ENCODE assay signal across 21 cellular contexts in genomic region chr15:39587910-39588530, GRCh38. TPM values are rescaled to one million over a fixed set of nuclear protein-coding genes. Genes with fewer than 3 reads are reported as not detected.
A peak's percentile ranks its signal among the peaks of the same experiment; 100 is the strongest.
DNase-seq lines count a peak whose midpoint lies in the region; FAIRE-seq and TF ChIP-seq lines count a peak whose summit lies in the region.
"Had no signal": no experiment of that assay in that cellular context is flagged by ENCODE, and none has a peak within 500 bp of the region (broad histone marks: within the 10 kb centered on the region; RNA-seq: fewer than 3 reads in every experiment).

No MANE protein-coding gene starts in this region.

- no peak overlapping the region for H4K8ac ChIP-seq in neuronal stem cell (ENCODE audit: low read depth, low read length)

- no peak overlapping the region for H3K4ac ChIP-seq in neuronal stem cell (ENCODE audit: low read length)

- CTCF ChIA-PET in BJ (lab: Yijun Ruan, JAX), result no interaction called here

- peaks cover 32% of the 10 kb centered on the region for H3K4me1 ChIP-seq in astrocyte (ENCODE audit: insufficient read depth, low read length)
- H3K4me1 ChIP-seq in neuronal stem cell (ENCODE audit: control insufficient read depth in 2 of 2, insufficient read depth in 1 of 2, low read depth in 1 of 2, low read length in 2 of 2), result peaks cover 0 to 6% of the 10 kb centered on the region in 2 donors

- no peak overlapping the region for H2AK5ac ChIP-seq in neuronal stem cell (ENCODE audit: low read depth, low read length)

- no peak for TF ChIP-seq POLR2A in H54 (IDR thresholded peaks at IDR 0.05; ENCODE audit: low read depth, low read length)

- H3K27me3 Mint-ChIP-seq in astrocyte (ENCODE audit: low read depth, unreplicated experiment), result no peaks in the 10 kb centered on the region
- H3K27me3 Mint-ChIP-seq: stimulated activated memory B cell treated with anti-CD40 and anti-IgM and Interleukin-4, amounts not matched to agents 10 μg/mL and 1 μg/mL and 100 μg/mL, for 72 hours had no signal

- TF ChIP-seq CTCF in BJ (IDR thresholded peaks at IDR 0.05; ENCODE audit: insufficient read depth, low read depth, low read length) (no peak), astrocyte (IDR thresholded peaks at IDR 0.05; ENCODE audit: insufficient read depth, low read depth, low read length) (no peak), fibroblast of villous mesenchyme (IDR thresholded peaks at IDR 0.05; ENCODE audit: insufficient read depth, low read depth, low read length) (no peak)

- H3K27ac ChIP-seq in astrocyte (ENCODE audit: low read depth, low read length), result no peak overlapping the region
- no peak overlapping the region for H3K27ac ChIP-seq in neuronal stem cell (replicated peaks; ENCODE audit: low read length)
- H3K27ac ChIP-seq: lower lobe of right lung, vagina had no signal

- no peaks in the 10 kb centered on the region for H3K79me1 ChIP-seq in neuronal stem cell (ENCODE audit: low read depth, low read length)

- H3K18ac ChIP-seq in neuronal stem cell (ENCODE audit: low read length), result no peak overlapping the region

- H4K91ac ChIP-seq in neuronal stem cell (ENCODE audit: low read depth, low read length, poor library complexity), result no peak overlapping the region

- H3K27me3 ChIP-seq in BJ (ENCODE audit: control insufficient read depth, insufficient read depth, low read length) (no peaks in the 10 kb centered on the region), astrocyte (ENCODE audit: insufficient read depth, low read length) (no peaks in the 10 kb centered on the region), neuronal stem cell (ENCODE audit: control insufficient read depth in 3 of 3, insufficient read depth in 3 of 3, low read depth in 1 of 3, low read length in 3 of 3) (no peaks in the 10 kb centered on the region)
- H3K27me3 ChIP-seq: breast epithelium, vagina had no signal

- no peak overlapping the region for H2BK15ac ChIP-seq in neuronal stem cell (ENCODE audit: low read length)

- POLR2A ChIA-PET in BJ (lab: Charles Lee), result interaction anchor here (0.6 kb wide), 1 partner anchor 91 kb away, joined by 3 read pairs; no protein-coding TSS in a partner anchor

- H2BK12ac ChIP-seq in neuronal stem cell (ENCODE audit: low read length), result no peak overlapping the region

- H2BK5ac ChIP-seq in neuronal stem cell (ENCODE audit: low read length), result no peak overlapping the region

- H3K4me1 Mint-ChIP-seq in astrocyte (ENCODE audit: low read depth, unreplicated experiment), result peaks cover 50% of the 10 kb centered on the region
- H3K4me1 Mint-ChIP-seq: B cell; stimulated activated memory B cell treated with anti-CD40 and anti-IgM and Interleukin-4, amounts not matched to agents 10 μg/mL and 1 μg/mL and 100 μg/mL, for 72 hours had no signal

- H3K36me3 Mint-ChIP-seq in astrocyte (ENCODE audit: low read depth, unreplicated experiment), result peaks cover 40% of the 10 kb centered on the region
- H3K36me3 Mint-ChIP-seq: activated naive CD4-positive, alpha-beta T cell treated with anti-CD3 and anti-CD28 coated beads, Interleukin-2, amount 10 ng/mL, durations not matched to agents 7 days and 5 days; stimulated activated memory B cell treated with anti-CD40 and anti-IgM and Interleukin-4, amounts not matched to agents 10 μg/mL and 1 μg/mL and 100 μg/mL, for 72 hours had no signal

- peak; percentile 28 for DNase-seq in BJ (ENCODE audit: low read depth)
- DNase-seq in astrocyte (ENCODE audit: low read depth), result no peak
- peak; percentile 45 for DNase-seq in fibroblast of villous mesenchyme (ENCODE audit: low read depth)
- DNase-seq in neuronal stem cell (ENCODE audit: low spot score), result no peak
- no peak for DNase-seq in activated CD8-positive, alpha-beta memory T cell treated with anti-CD3 and anti-CD28 coated beads, Interleukin-2, amount 50 U/mL, for 4 hours
- DNase-seq in effector CD8-positive, alpha-beta T cell (lab: John Stamatoyannopoulos, UW), result no peak
- no peak for DNase-seq in NCI-H2227 (lab: John Stamatoyannopoulos, UW; ENCODE audit: unreplicated experiment)
- DNase-seq in H54 (ENCODE audit: insufficient read length, low spot score), result no peak
- DNase-seq: activated CD8-positive, alpha-beta memory T cell treated with anti-CD3 and anti-CD28 coated beads, Interleukin-2, amount 50 U/mL, for 48 hours; activated naive CD4-positive, alpha-beta T cell treated with anti-CD3 and anti-CD28 coated beads, Interleukin-2, amount 10 ng/mL, durations not matched to agents 7 days and 5 days; DMS79 treated with DMSO at 0.1 percent for 48 hours; HCEC 1CT; KG1; lower lobe of right lung; NCI-H187; NCI-H524 treated with DMSO at 0.1 percent for 48 hours had no signal

- peak; percentile 9 for FAIRE-seq in astrocyte (lab: Jason Lieb, UNC)
- FAIRE-seq in H54 (lab: Jason Lieb, UNC), result no peak

- H2AFZ ChIP-seq in astrocyte (ENCODE audit: low read depth, low read length), result no peak overlapping the region
- no peak overlapping the region for H2AFZ ChIP-seq in neuronal stem cell (ENCODE audit: low read length)

- H3K27ac Mint-ChIP-seq in astrocyte (ENCODE audit: unreplicated experiment), result peak overlapping the region; percentile 54
- H3K27ac Mint-ChIP-seq: activated naive CD4-positive, alpha-beta T cell treated with anti-CD3 and anti-CD28 coated beads, Interleukin-2, amount 10 ng/mL, durations not matched to agents 7 days and 5 days; B cell; stimulated activated memory B cell treated with anti-CD40 and anti-IgM and Interleukin-4, amounts not matched to agents 10 μg/mL and 1 μg/mL and 100 μg/mL, for 72 hours had no signal

- peaks cover 25% of the 10 kb centered on the region for H3K79me2 ChIP-seq in astrocyte (ENCODE audit: insufficient read depth, low read length)

- peak overlapping the region; percentile 24 for H3K4me3 ChIP-seq in BJ (ENCODE audit: low read depth, low read length)
- H3K4me3 ChIP-seq in astrocyte (ENCODE audit: insufficient read depth, low read depth, low read length), result peak overlapping the region; percentile 10
- H3K4me3 ChIP-seq in fibroblast of villous mesenchyme (ENCODE audit: low read depth, low read length), result no peak overlapping the region
- H3K4me3 ChIP-seq in neuronal stem cell (ENCODE audit: low read length in 2 of 2), result no peak overlapping the region
- H3K4me3 ChIP-seq: lower lobe of right lung, vagina had no signal

- peak overlapping the region; percentile 36 for H3K4me2 ChIP-seq in astrocyte (ENCODE audit: low read length)
- no peak overlapping the region for H3K4me2 ChIP-seq in neuronal stem cell (ENCODE audit: insufficient read depth, low read length, poor library complexity, severe bottlenecking)

- H3K14ac ChIP-seq in neuronal stem cell (ENCODE audit: low read length), result no peak overlapping the region

- no peaks in the 10 kb centered on the region for H3K9me3 ChIP-seq in astrocyte (ENCODE audit: insufficient read depth, low read depth, low read length)
- H3K9me3 ChIP-seq in neuronal stem cell (replicated peaks in 1 of 2; ENCODE audit: control insufficient read depth in 2 of 2, insufficient read depth in 1 of 2, low read depth in 1 of 2, low read length in 2 of 2), result no peaks in the 10 kb centered on the region
- H3K9me3 ChIP-seq: breast epithelium, lower lobe of right lung, vagina had no signal

- no CpG with 5 or more reads among the region's 11 CpGs for WGBS in neuronal stem cell (ENCODE audit: extremely low coverage in 2 of 2, insufficient read length in 2 of 2, insufficient replicate concordance in 1 of 2), 2 donors

- H3K36me3 ChIP-seq in BJ (ENCODE audit: control insufficient read depth, insufficient read depth, low read length) (peaks cover 50% of the 10 kb centered on the region), astrocyte (ENCODE audit: insufficient read depth, low read length) (peaks cover 98% of the 10 kb centered on the region), neuronal stem cell (replicated peaks in 1 of 2; ENCODE audit: control insufficient read depth in 2 of 2, insufficient read depth in 2 of 2, low read length in 2 of 2) (peaks cover 58 to 99% of the 10 kb centered on the region in 2 donors)

- H3K9ac ChIP-seq in astrocyte (ENCODE audit: low read length) (no peak overlapping the region), neuronal stem cell (ENCODE audit: low read depth, low read length, poor library complexity) (peak overlapping the region; percentile 17)

- no peak overlapping the region for H3K4me3 Mint-ChIP-seq in astrocyte (ENCODE audit: unreplicated experiment)
- H3K4me3 Mint-ChIP-seq: activated naive CD4-positive, alpha-beta T cell treated with anti-CD3 and anti-CD28 coated beads, Interleukin-2, amount 10 ng/mL, durations not matched to agents 7 days and 5 days; B cell; neural crest cell; stimulated activated memory B cell treated with anti-CD40 and anti-IgM and Interleukin-4, amounts not matched to agents 10 μg/mL and 1 μg/mL and 100 μg/mL, for 72 hours had no signal

- H3K9me3 Mint-ChIP-seq in astrocyte (ENCODE audit: unreplicated experiment), result no peaks in the 10 kb centered on the region
- H3K9me3 Mint-ChIP-seq: activated naive CD4-positive, alpha-beta T cell treated with anti-CD3 and anti-CD28 coated beads, Interleukin-2, amount 10 ng/mL, durations not matched to agents 7 days and 5 days; neural crest cell; stimulated activated memory B cell treated with anti-CD40 and anti-IgM and Interleukin-4, amounts not matched to agents 10 μg/mL and 1 μg/mL and 100 μg/mL, for 72 hours had no signal

- H3K23ac ChIP-seq in neuronal stem cell (ENCODE audit: low read depth, low read length, poor library complexity), result no peak overlapping the region

- no peak overlapping the region for H2BK120ac ChIP-seq in neuronal stem cell (ENCODE audit: low read depth, low read length)

- peaks cover 99% of the 10 kb centered on the region for H4K20me1 ChIP-seq in astrocyte (ENCODE audit: insufficient read depth, low read length)

RNA-seq across cellular contexts. Expression of gene THBS1, which starts 7.1 kb away (rescaled TPM):
- polyA plus RNA-seq in BJ (2011; rRNA removed), result 3,704 and 6,610 TPM in 2 replicates
- 19,882 and 20,500 TPM in 2 replicates for polyA minus RNA-seq in BJ (2011; rRNA and poly(A)+ RNA removed)
- total RNA-seq in astrocyte, result 720 and 820 TPM in 2 replicates
- total RNA-seq in fibroblast of villous mesenchyme, result 7,420 and 8,241 TPM in 2 replicates
- polyA plus RNA-seq in neuronal stem cell (2013, experiment 1 of 2), result 3.1 TPM
- 3.8 TPM for polyA plus RNA-seq in neuronal stem cell (2013, experiment 2 of 2)

Comparison
In these comparisons a context has a peak if more than half of its experiments do, and no peak if none do; other contexts are left out.
1. DNase-seq: peak in BJ (single experiment) and fibroblast of villous mesenchyme (single experiment); none in astrocyte (single experiment), neuronal stem cell (single experiment), activated CD8-positive, alpha-beta memory T cell treated with anti-CD3 and anti-CD28 coated beads, Interleukin-2, amount 50 U/mL, for 4 hours (single experiment), effector CD8-positive, alpha-beta T cell (single experiment), NCI-H2227 (single experiment) and H54 (single experiment).
2. H3K4me3 ChIP-seq: peak in BJ (single experiment) and astrocyte (single experiment); none in fibroblast of villous mesenchyme (single experiment) and neuronal stem cell (0 of 2).